8 cellular contexts compared by ENCODE assay signal in the genomic region with DNA sequence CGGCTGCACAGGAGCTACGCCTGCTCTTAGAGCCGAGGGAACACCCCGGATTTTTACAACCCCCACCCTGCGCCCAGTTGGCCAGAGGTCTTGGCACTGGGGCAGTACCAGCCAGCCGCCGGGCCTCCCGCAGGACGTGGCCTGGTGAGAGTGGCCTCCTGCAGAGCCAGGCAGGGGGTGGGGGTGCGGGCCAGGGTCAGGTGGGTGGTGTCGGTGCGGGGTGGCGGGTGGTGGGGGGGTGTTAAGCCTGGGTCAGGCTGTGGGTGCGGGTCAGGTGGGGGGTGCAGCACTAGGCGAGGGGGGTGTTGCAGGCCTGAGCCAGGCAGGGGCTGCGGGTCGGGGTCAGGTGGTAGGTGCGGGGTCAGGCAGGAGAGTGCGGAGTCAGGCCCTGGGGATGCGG. TPM values are rescaled to one million over a fixed set of nuclear protein-coding genes. Genes with fewer than 3 reads are reported as not detected.
A peak's percentile ranks its signal among the peaks of the same experiment; 100 is the strongest.
DNase-seq lines count a peak whose midpoint lies in the region; ATAC-seq, FAIRE-seq and TF ChIP-seq lines count a peak whose summit lies in the region.

No MANE protein-coding gene starts in this region.

- H3K36me3 Mint-ChIP-seq in astrocyte (ENCODE audit: low read depth, unreplicated experiment) = peaks cover 4% of the 10 kb centered on the region

- FAIRE-seq in astrocyte (lab: Jason Lieb, UNC) (no peak), keratinocyte (lab: Jason Lieb, UNC) (no peak)

- H3K4me3 ChIP-seq in HL-60 (replicated peaks; ENCODE audit: insufficient read depth, low read length) (peak overlapping the region; percentile 96), astrocyte (ENCODE audit: insufficient read depth, low read depth, low read length) (peak overlapping the region; percentile 1), keratinocyte (ENCODE audit: control insufficient read depth in 2 of 3, extremely low read depth in 1 of 3, insufficient read depth in 2 of 3, low read depth in 1 of 3, low read length in 3 of 3) (peak overlapping the region in 2 of 3 experiments; percentile 42 to 93)

- H3K9me1 ChIP-seq in keratinocyte (ENCODE audit: control insufficient read depth, extremely low read depth, insufficient read depth, low read length) = no peaks in the 10 kb centered on the region

- H3K27me3 ChIP-seq in HL-60 (ENCODE audit: insufficient read depth, poor library complexity, severe bottlenecking) = no peaks in the 10 kb centered on the region
- no peaks in the 10 kb centered on the region for H3K27me3 ChIP-seq in astrocyte (ENCODE audit: insufficient read depth, low read length)
- no peaks in the 10 kb centered on the region for H3K27me3 ChIP-seq in keratinocyte (ENCODE audit: control insufficient read depth, extremely low read depth, insufficient read depth, low read length)

- no peaks in the 10 kb centered on the region for H3K9me3 ChIP-seq in astrocyte (ENCODE audit: insufficient read depth, low read depth, low read length)
- no peaks in the 10 kb centered on the region for H3K9me3 ChIP-seq in keratinocyte (ENCODE audit: control insufficient read depth, low read depth, low read length)

- peaks cover 2% of the 10 kb centered on the region for H3K9me3 Mint-ChIP-seq in astrocyte (ENCODE audit: unreplicated experiment)
- no peaks in the 10 kb centered on the region for H3K9me3 Mint-ChIP-seq in stimulated activated naive CD8-positive, alpha-beta T cell treated with anti-CD3 and anti-CD28 coated beads, Interleukin-15, amount 100 ng/mL, for 72 hours

- peak; percentile 27 for ATAC-seq in stimulated activated naive CD8-positive, alpha-beta T cell treated with anti-CD3 and anti-CD28 coated beads, Interleukin-15, amount 100 ng/mL, for 72 hours

- peaks cover 2% of the 10 kb centered on the region for H3K4me1 Mint-ChIP-seq in astrocyte (ENCODE audit: low read depth, unreplicated experiment)
- H3K4me1 Mint-ChIP-seq in stimulated activated naive CD8-positive, alpha-beta T cell treated with anti-CD3 and anti-CD28 coated beads, Interleukin-15, amount 100 ng/mL, for 72 hours = peaks cover 13% of the 10 kb centered on the region

- H3K4me2 ChIP-seq in astrocyte (ENCODE audit: low read length) = peak overlapping the region; percentile 74
- peak overlapping the region; percentile 45 for H3K4me2 ChIP-seq in keratinocyte (ENCODE audit: control insufficient read depth, extremely low read depth, insufficient read depth, low read depth, low read length)

- peaks cover 14% of the 10 kb centered on the region for H3K27me3 Mint-ChIP-seq in astrocyte (ENCODE audit: low read depth, unreplicated experiment)
- peaks cover 27% of the 10 kb centered on the region for H3K27me3 Mint-ChIP-seq in stimulated activated naive CD8-positive, alpha-beta T cell treated with anti-CD3 and anti-CD28 coated beads, Interleukin-15, amount 100 ng/mL, for 72 hours

- no peak overlapping the region for H3K27ac Mint-ChIP-seq in astrocyte (ENCODE audit: unreplicated experiment)
- no peak overlapping the region for H3K27ac Mint-ChIP-seq in stimulated activated naive CD8-positive, alpha-beta T cell treated with anti-CD3 and anti-CD28 coated beads, Interleukin-15, amount 100 ng/mL, for 72 hours

- H4K20me1 ChIP-seq in astrocyte (ENCODE audit: insufficient read depth, low read length) (peaks cover 5% of the 10 kb centered on the region), keratinocyte (ENCODE audit: control insufficient read depth, extremely low read depth, insufficient read depth, low read length) (no peaks in the 10 kb centered on the region)

- H3K27ac ChIP-seq in HL-60 (replicated peaks) (no peak overlapping the region; the same call in 1 of the 2 replicates), astrocyte (ENCODE audit: low read depth, low read length) (no peak overlapping the region), keratinocyte (ENCODE audit: control insufficient read depth, insufficient read depth, low read length) (no peak overlapping the region)

- H3K36me3 ChIP-seq in astrocyte (ENCODE audit: insufficient read depth, low read length) (peaks cover 4% of the 10 kb centered on the region), keratinocyte (ENCODE audit: control insufficient read depth in 2 of 2, extremely low read depth in 1 of 2, insufficient read depth in 2 of 2, low read length in 2 of 2) (peaks cover 13 to 15% of the 10 kb centered on the region in 2 experiments)

- H3K9ac ChIP-seq in astrocyte (ENCODE audit: low read length) = peak overlapping the region; percentile 31
- H3K9ac ChIP-seq in keratinocyte (ENCODE audit: control insufficient read depth, extremely low read depth, insufficient read depth, low read length) = no peak overlapping the region

- DNase-seq in HL-60 (ENCODE audit: low read depth in 1 of 2, low spot score in 1 of 2) = no peak
- DNase-seq in astrocyte (ENCODE audit: low read depth) = no peak
- no peak for DNase-seq in keratinocyte (ENCODE audit: low read depth, low spot score)
- no peak for DNase-seq in stimulated activated naive CD8-positive, alpha-beta T cell treated with anti-CD3 and anti-CD28 coated beads, Interleukin-15, amount 100 ng/mL, for 72 hours
- no peak for DNase-seq in HT-29 (ENCODE audit: low spot score)
- DNase-seq in NCI-H2081 treated with DMSO at 0.1 percent for 48 hours (lab: John Stamatoyannopoulos, UW) = no peak
- DNase-seq in retina = no peak
- DNase-seq in NCI-H510A (lab: John Stamatoyannopoulos, UW) = no peak

- peaks cover 9% of the 10 kb centered on the region for H3K79me2 ChIP-seq in astrocyte (ENCODE audit: insufficient read depth, low read length)
- no peaks in the 10 kb centered on the region for H3K79me2 ChIP-seq in keratinocyte (ENCODE audit: control insufficient read depth, insufficient read depth, low read length)

- dilution Hi-C loops in keratinocyte (cut with MboI; ENCODE audit: extremely low pct_ligation_motif_present, low sequenced_read_pairs) = no loop called here

- H3K4me3 Mint-ChIP-seq in astrocyte (ENCODE audit: unreplicated experiment) = peak overlapping the region; percentile 72
- peak overlapping the region; percentile 73 to 95 for H3K4me3 Mint-ChIP-seq in stimulated activated naive CD8-positive, alpha-beta T cell treated with anti-CD3 and anti-CD28 coated beads, Interleukin-15, amount 100 ng/mL, for 72 hours

- TF ChIP-seq CTCF in HL-60 (IDR thresholded peaks at IDR 0.05; ENCODE audit: insufficient read depth, low read length) = no peak
- no peak for TF ChIP-seq CTCF in astrocyte (IDR thresholded peaks at IDR 0.05; ENCODE audit: insufficient read depth, low read depth, low read length)
- TF ChIP-seq CTCF in keratinocyte (optimal IDR thresholded peaks at IDR 0.05 in 1 of 3, IDR thresholded peaks at IDR 0.05 in 1 of 3, conservative IDR thresholded peaks at IDR 0.05 in 1 of 3; ENCODE audit: extremely low read depth in 1 of 3, insufficient read depth in 2 of 3, low read length in 3 of 3) = no peak

- H2AFZ ChIP-seq in astrocyte (ENCODE audit: low read depth, low read length) = no peak overlapping the region
- no peak overlapping the region for H2AFZ ChIP-seq in keratinocyte (ENCODE audit: control insufficient read depth, low read length)

- no peaks in the 10 kb centered on the region for H3K4me1 ChIP-seq in astrocyte (ENCODE audit: insufficient read depth, low read length)
- peaks cover 5% of the 10 kb centered on the region for H3K4me1 ChIP-seq in keratinocyte (ENCODE audit: control insufficient read depth, extremely low read depth, insufficient read depth, low read length)

RNA-seq across cellular contexts. Expression of gene ECHS1, which starts 0.6 kb away (rescaled TPM):
- 81.0 and 90.9 TPM in 2 replicates for total RNA-seq in astrocyte
- polyA plus RNA-seq in keratinocyte = 18.1 to 73.9 TPM (median 27.1 TPM) in 3 replicates
- polyA plus RNA-seq in keratinocyte (2011; ENCODE audit: low read depth) = 14.8 TPM
- 44.0 and 61.2 TPM in 2 replicates for polyA plus RNA-seq in keratinocyte (2011; cell fraction: cytosol; rRNA removed)
- 29.7 and 31.8 TPM in 2 replicates for polyA plus RNA-seq in keratinocyte (2011; cell fraction: nucleus; rRNA removed)
- polyA plus RNA-seq in keratinocyte (2012; ENCODE audit: low replicate concordance) = 51.7 and 67.9 TPM in 2 replicates
- 18.8 to 37.9 TPM (median 19.9 TPM) in 3 replicates for polyA minus RNA-seq in keratinocyte
- 24.2 TPM for polyA minus RNA-seq in keratinocyte (2011; cell fraction: cytosol; rRNA and poly(A)+ RNA removed)
- polyA minus RNA-seq in keratinocyte (2011; cell fraction: nucleus; rRNA and poly(A)+ RNA removed) = 4.7 and 10.5 TPM in 2 replicates
- total RNA-seq in HT-29 (2014; rRNA removed; shearing (Covaris generic)) = 160 and 179 TPM in 2 replicates

RNA-seq across cellular contexts. Expression of gene PAOX, which starts 6.6 kb away (rescaled TPM):
- 6.9 and 7.9 TPM in 2 replicates for total RNA-seq in astrocyte
- polyA plus RNA-seq in keratinocyte = 2.5 to 2.8 TPM (median 2.6 TPM) in 3 replicates
- 1.3 TPM for polyA plus RNA-seq in keratinocyte (2011; ENCODE audit: low read depth)
- polyA plus RNA-seq in keratinocyte (2011; cell fraction: cytosol; rRNA removed) = 1.4 and 2.8 TPM in 2 replicates
- polyA plus RNA-seq in keratinocyte (2011; cell fraction: nucleus; rRNA removed) = 4.4 and 4.8 TPM in 2 replicates
- polyA plus RNA-seq in keratinocyte (2012; ENCODE audit: low replicate concordance) = 2.3 and 3.2 TPM in 2 replicates
- 1.7 to 2.8 TPM (median 2.8 TPM) in 3 replicates for polyA minus RNA-seq in keratinocyte
- polyA minus RNA-seq in keratinocyte (2011; cell fraction: cytosol; rRNA and poly(A)+ RNA removed) = 3.1 TPM
- polyA minus RNA-seq in keratinocyte (2011; cell fraction: nucleus; rRNA and poly(A)+ RNA removed) = 1.7 and 2.0 TPM in 2 replicates
- 4.7 and 5.6 TPM in 2 replicates for total RNA-seq in HT-29 (2014; rRNA removed; shearing (Covaris generic))

RNA-seq across cellular contexts. Expression of gene FUOM, which starts 14.7 kb away (rescaled TPM):
- total RNA-seq in astrocyte = 28.8 and 29.3 TPM in 2 replicates
- 11.3 to 15.5 TPM (median 14.2 TPM) in 3 replicates for polyA plus RNA-seq in keratinocyte
- 2.5 TPM for polyA plus RNA-seq in keratinocyte (2011; ENCODE audit: low read depth)
- polyA plus RNA-seq in keratinocyte (2011; cell fraction: cytosol; rRNA removed) = 7.3 and 21.6 TPM in 2 replicates
- polyA plus RNA-seq in keratinocyte (2011; cell fraction: nucleus; rRNA removed) = 4.5 and 7.6 TPM in 2 replicates
- polyA plus RNA-seq in keratinocyte (2012; ENCODE audit: low replicate concordance) = 2.7 and 18.2 TPM in 2 replicates
- 2.5 to 4.7 TPM (median 3.3 TPM) in 3 replicates for polyA minus RNA-seq in keratinocyte
- 9.4 TPM for polyA minus RNA-seq in keratinocyte (2011; cell fraction: cytosol; rRNA and poly(A)+ RNA removed)
- polyA minus RNA-seq in keratinocyte (2011; cell fraction: nucleus; rRNA and poly(A)+ RNA removed) = 2.4 and 3.9 TPM in 2 replicates
- 59.7 and 60.8 TPM in 2 replicates for total RNA-seq in HT-29 (2014; rRNA removed; shearing (Covaris generic))

RNA-seq across cellular contexts. Expression of gene MTG1, which starts 21.4 kb away (rescaled TPM):
- total RNA-seq in astrocyte = 44.0 and 52.3 TPM in 2 replicates
- polyA plus RNA-seq in keratinocyte = 30.8 to 36.9 TPM (median 31.6 TPM) in 3 replicates
- polyA plus RNA-seq in keratinocyte (2011; ENCODE audit: low read depth) = 16.6 TPM
- polyA plus RNA-seq in keratinocyte (2011; cell fraction: cytosol; rRNA removed) = 19.8 and 23.8 TPM in 2 replicates
- 90.1 and 94.9 TPM in 2 replicates for polyA plus RNA-seq in keratinocyte (2011; cell fraction: nucleus; rRNA removed)
- polyA plus RNA-seq in keratinocyte (2012; ENCODE audit: low replicate concordance) = 14.8 and 26.6 TPM in 2 replicates
- polyA minus RNA-seq in keratinocyte = 23.3 to 40.4 TPM (median 28.1 TPM) in 3 replicates
- 8.6 TPM for polyA minus RNA-seq in keratinocyte (2011; cell fraction: cytosol; rRNA and poly(A)+ RNA removed)
- 25.7 and 29.6 TPM in 2 replicates for polyA minus RNA-seq in keratinocyte (2011; cell fraction: nucleus; rRNA and poly(A)+ RNA removed)
- total RNA-seq in HT-29 (2014; rRNA removed; shearing (Covaris generic)) = 44.3 and 56.9 TPM in 2 replicates

RNA-seq across cellular contexts. Expression of gene PRAP1, which starts 25.3 kb away (rescaled TPM):
- not detected in 2 replicates for total RNA-seq in astrocyte
- polyA plus RNA-seq in keratinocyte = not detected in 3 replicates
- not detected for polyA plus RNA-seq in keratinocyte (2011; ENCODE audit: low read depth)
- polyA plus RNA-seq in keratinocyte (2011; cell fraction: cytosol; rRNA removed) = not detected in 2 replicates
- not detected in 2 replicates for polyA plus RNA-seq in keratinocyte (2011; cell fraction: nucleus; rRNA removed)
- not detected in 2 replicates for polyA plus RNA-seq in keratinocyte (2012; ENCODE audit: low replicate concordance)
- not detected in 3 replicates for polyA minus RNA-seq in keratinocyte
- not detected for polyA minus RNA-seq in keratinocyte (2011; cell fraction: cytosol; rRNA and poly(A)+ RNA removed)
- not detected in 2 replicates for polyA minus RNA-seq in keratinocyte (2011; cell fraction: nucleus; rRNA and poly(A)+ RNA removed)
- total RNA-seq in HT-29 (2014; rRNA removed; shearing (Covaris generic)) = 25.0 and 36.5 TPM in 2 replicates

Comparison
In these comparisons a context has a peak if more than half of its experiments do, and no peak if none do; other contexts are left out.
1. H3K4me3 ChIP-seq: peak in every context shown above with its lines; median percentile 96 in HL-60; 68 in keratinocyte; 1 in astrocyte.